In genomic region chr12:113486722-113487121, GRCh38 we compare ENCODE assay signal across 37 cellular contexts. TPM values are rescaled to one million over a fixed set of nuclear protein-coding genes. Genes with fewer than 3 reads are reported as not detected.
"Had no signal": no experiment of that assay in that cellular context is flagged by ENCODE, and none has a peak within 500 bp of the region (broad histone marks: within the 10 kb centered on the region; RNA-seq: fewer than 3 reads in every experiment).

No MANE protein-coding gene starts in this region.

- ATAC-seq: activated CD8-positive, alpha-beta T cell treated with anti-CD3 and anti-CD28 coated beads for 36 hours; activated naive CD4-positive, alpha-beta T cell treated with anti-CD3 and anti-CD28 coated beads, Interleukin-2, amount 50 U/mL, for 72 hours; activated T-cell treated with anti-CD3 and anti-CD28 coated beads, Interleukin-2, amount 50 U/mL, for 4 hours; activated T-cell treated with anti-CD3 and anti-CD28 coated beads, Interleukin-2, amount 50 U/mL, for 72 hours; activated T-helper 17 cell treated with anti-CD3 and anti-CD28 coated beads, Interleukin-2, amount 50 U/mL, for 72 hours had no signal

- DNase-seq: activated B cell treated with CpG ODN at 0.5 μM for 24 hours; activated CD4-positive, alpha-beta memory T cell treated with anti-CD3 and anti-CD28 coated beads for 36 hours; activated CD4-positive, alpha-beta T cell treated with anti-CD3 and anti-CD28 coated beads for 4 hours; activated CD4-positive, alpha-beta T cell treated with anti-CD3 and anti-CD28 coated beads, Interleukin-2, amount 10 ng/mL, durations not matched to agents 24 days and 14 days; activated CD4-positive, alpha-beta T cell treated with anti-CD3 and anti-CD28 coated beads, Interleukin-2, amount 50 U/mL, for 1 hour; activated CD4-positive, alpha-beta T cell treated with anti-CD3 and anti-CD28 coated beads, Interleukin-2, amount 50 U/mL, for 4 hours; activated CD4-positive, CD25-positive, alpha-beta regulatory T cell treated with anti-CD3 and anti-CD28 coated beads, Interleukin-2, amount 50 U/mL, for 72 hours; activated CD8-positive, alpha-beta memory T cell treated with anti-CD3 and anti-CD28 coated beads, Interleukin-2, amount 50 U/mL, for 4 hours; activated CD8-positive, alpha-beta T cell treated with anti-CD3 and anti-CD28 coated beads for 36 hours; activated effector memory CD4-positive, alpha-beta T cell treated with anti-CD3 and anti-CD28 coated beads, Interleukin-2, amount 50 U/mL, for 16 hours; activated gamma-delta T cell treated with Interleukin-2 at 50 U/mL for 16 hours; activated naive CD4-positive, alpha-beta T cell; activated naive CD4-positive, alpha-beta T cell treated with anti-CD3 and anti-CD28 coated beads for 36 hours; activated naive CD4-positive, alpha-beta T cell treated with anti-CD3 and anti-CD28 coated beads, Interleukin-2, amount 50 U/mL, for 16 hours; activated naive CD8-positive, alpha-beta T cell treated with anti-CD3 and anti-CD28 coated beads for 36 hours; activated T-cell treated with anti-CD3 and anti-CD28 coated beads for 4 hours; activated T-cell treated with anti-CD3 and anti-CD28 coated beads, Interleukin-2, amount 50 U/mL, for 1 hour; activated T-cell treated with anti-CD3 and anti-CD28 coated beads, Interleukin-2, amount 50 U/mL, for 4 hours; activated T-cell treated with anti-CD3 and anti-CD28 coated beads, Interleukin-2, amount 50 U/mL, for 72 hours; adrenal gland; amygdala; anterior cingulate cortex; caudate nucleus; cerebellar nuclear complex; T-helper 1 cell; T-helper 2 cell; T-helper 9 cell had no signal

- H3K4me1 ChIP-seq: adrenal gland, ascending aorta had no signal

- H3K9me3 ChIP-seq: adrenal gland, ascending aorta had no signal

- FAIRE-seq: bronchial epithelial cell, TTC549 had no signal

- H3K4me3 ChIP-seq: adrenal gland, ascending aorta, cardiac muscle cell had no signal

- H3K36me3 ChIP-seq: adrenal gland, ascending aorta, cardiac muscle cell had no signal

- H3K27ac ChIP-seq: adrenal gland, ascending aorta, cardiac muscle cell, VCaP had no signal

- H3K27me3 ChIP-seq: ascending aorta had no signal

RNA-seq across cellular contexts. Expression of gene LHX5, which starts 15.1 kb away (rescaled TPM):
- total RNA-seq: activated B cell treated with CpG ODN at 0.5 μM for 24 hours; activated CD4-positive, alpha-beta memory T cell treated with anti-CD3 and anti-CD28 coated beads for 36 hours; activated CD4-positive, alpha-beta T cell treated with anti-CD3 and anti-CD28 coated beads, Interleukin-2, amount 10 ng/mL, durations not matched to agents 24 days and 14 days; activated CD8-positive, alpha-beta memory T cell treated with anti-CD3 and anti-CD28 coated beads for 36 hours; activated CD8-positive, alpha-beta T cell treated with anti-CD3 and anti-CD28 coated beads for 36 hours; activated naive CD4-positive, alpha-beta T cell treated with anti-CD3 and anti-CD28 coated beads for 36 hours; activated naive CD4-positive, alpha-beta T cell treated with anti-CD3 and anti-CD28 coated beads, Interleukin-2, amount 50 U/mL, for 72 hours; activated naive CD8-positive, alpha-beta T cell treated with anti-CD3 and anti-CD28 coated beads for 36 hours; activated T-cell treated with anti-CD3 and anti-CD28 coated beads, Interleukin-2, amount 50 U/mL, for 4 hours; activated T-helper 1 cell treated with anti-CD3 and anti-CD28 coated beads, Interleukin-12 subunit alpha, Interleukin-12 subunit beta, Interleukin-2, Interleukin-4 antibody, amounts not matched to agents 30 ng/mL and 10 ng/mL and 1 ng/mL, durations not matched to agents 14 hours and 24 hours and 36 hours; activated T-helper 17 cell treated with anti-CD3 and anti-CD28 coated beads, Interleukin-2, amount 50 U/mL, for 72 hours; adrenal gland; ascending aorta; cardiac muscle cell; chondrocyte had no signal
- polyA plus RNA-seq: adrenal gland, cardiac muscle cell had no signal
